17 cellular contexts compared by ENCODE assay signal in genomic region chr6:8181162-8181909, GRCh38.
DNase-seq lines count a peak whose midpoint lies in the region; ATAC-seq and TF ChIP-seq lines count a peak whose summit lies in the region.
"Had no signal": no experiment of that assay in that cellular context is flagged by ENCODE, and none has a peak within 500 bp of the region (broad histone marks: within the 10 kb centered on the region; RNA-seq: fewer than 3 reads in every experiment).

No MANE protein-coding gene starts in this region.

- H3K79me2 ChIP-seq in GM23338 (replicated peaks; ENCODE audit: insufficient read depth) (no peaks in the 10 kb centered on the region), osteoblast (ENCODE audit: insufficient read depth, low read length) (no peaks in the 10 kb centered on the region)

- no peak for ATAC-seq in GM23338
- no peak for ATAC-seq in activated CD8-positive, alpha-beta memory T cell treated with anti-CD3 and anti-CD28 coated beads, Interleukin-2, amount 10 ng/mL, durations not matched to agents 7 days and 5 days
- no peak for ATAC-seq in activated T-cell treated with anti-CD3 and anti-CD28 coated beads, Interleukin-2, amount 50 U/mL, for 4 hours
- ATAC-seq: mucosa of descending colon had no signal

- no peaks in the 10 kb centered on the region for H3K9me3 Mint-ChIP-seq in GM23338
- no peaks in the 10 kb centered on the region for H3K9me3 Mint-ChIP-seq in activated CD8-positive, alpha-beta memory T cell treated with anti-CD3 and anti-CD28 coated beads, Interleukin-2, amount 10 ng/mL, durations not matched to agents 7 days and 5 days (ENCODE audit: low read depth)
- no peaks in the 10 kb centered on the region for H3K9me3 Mint-ChIP-seq in activated T-cell treated with anti-CD3 and anti-CD28 coated beads, Interleukin-2, amount 50 U/mL, for 4 hours
- H3K9me3 Mint-ChIP-seq: activated naive CD4-positive, alpha-beta T cell treated with anti-CD3 and anti-CD28 coated beads for 36 hours; stimulated activated naive CD8-positive, alpha-beta T cell treated with anti-CD3 and anti-CD28 coated beads, Interleukin-15, Interleukin-2, amounts not matched to agents 100 ng/mL and 50 ng/mL, for 24 hours had no signal

- H3K4me1 Mint-ChIP-seq in GM23338 = peaks cover 34% of the 10 kb centered on the region
- no peaks in the 10 kb centered on the region for H3K4me1 Mint-ChIP-seq in activated CD8-positive, alpha-beta memory T cell treated with anti-CD3 and anti-CD28 coated beads, Interleukin-2, amount 10 ng/mL, durations not matched to agents 7 days and 5 days
- no peaks in the 10 kb centered on the region for H3K4me1 Mint-ChIP-seq in activated T-cell treated with anti-CD3 and anti-CD28 coated beads, Interleukin-2, amount 50 U/mL, for 4 hours (ENCODE audit: low read depth)

- H3K4me3 ChIP-seq in GM23338 (peak overlapping the region; percentile 36; the same call in 1 of the 2 replicates), ectodermal cell (ENCODE audit: insufficient read depth, low read depth, low read length) (no peak overlapping the region), osteoblast (ENCODE audit: insufficient read depth, low read length) (no peak overlapping the region), lower leg skin (ENCODE audit: low read depth, poor library complexity, severe bottlenecking) (no peak overlapping the region)
- H3K4me3 ChIP-seq: esophagus muscularis mucosa, mucosa of descending colon had no signal

- H3K27me3 Mint-ChIP-seq in GM23338 (ENCODE audit: insufficient read depth, low read depth, poor library complexity) = peaks cover 4% of the 10 kb centered on the region
- peaks cover 9% of the 10 kb centered on the region for H3K27me3 Mint-ChIP-seq in activated CD8-positive, alpha-beta memory T cell treated with anti-CD3 and anti-CD28 coated beads, Interleukin-2, amount 10 ng/mL, durations not matched to agents 7 days and 5 days
- peaks cover 18% of the 10 kb centered on the region for H3K27me3 Mint-ChIP-seq in activated T-cell treated with anti-CD3 and anti-CD28 coated beads, Interleukin-2, amount 50 U/mL, for 4 hours (ENCODE audit: low read depth)

- TF ChIP-seq CTCF in GM23338 (conservative IDR thresholded peaks at IDR 0.05; ENCODE audit: low read depth in 2 of 2) (no peak), osteoblast (IDR thresholded peaks at IDR 0.05; ENCODE audit: extremely low read depth, low read depth, low read length) (no peak), lower leg skin (IDR thresholded peaks at IDR 0.05) (no peak)

- intact Hi-C loops in lower leg skin (cut with DNase I; ENCODE audit: low total_unique reads) = no loop called here

- no peak for TF ChIP-seq POLR2A in lower leg skin (IDR thresholded peaks at IDR 0.05)

- no peaks in the 10 kb centered on the region for H3K36me3 Mint-ChIP-seq in GM23338 (ENCODE audit: low read depth)
- no peaks in the 10 kb centered on the region for H3K36me3 Mint-ChIP-seq in activated CD8-positive, alpha-beta memory T cell treated with anti-CD3 and anti-CD28 coated beads, Interleukin-2, amount 10 ng/mL, durations not matched to agents 7 days and 5 days
- no peaks in the 10 kb centered on the region for H3K36me3 Mint-ChIP-seq in activated T-cell treated with anti-CD3 and anti-CD28 coated beads, Interleukin-2, amount 50 U/mL, for 4 hours (ENCODE audit: insufficient read depth)
- H3K36me3 Mint-ChIP-seq: brain had no signal

- no peak overlapping the region for H3K27ac Mint-ChIP-seq in GM23338
- no peak overlapping the region for H3K27ac Mint-ChIP-seq in activated CD8-positive, alpha-beta memory T cell treated with anti-CD3 and anti-CD28 coated beads, Interleukin-2, amount 10 ng/mL, durations not matched to agents 7 days and 5 days
- H3K27ac Mint-ChIP-seq: activated naive CD4-positive, alpha-beta T cell treated with anti-CD3 and anti-CD28 coated beads for 36 hours; stimulated activated naive CD8-positive, alpha-beta T cell treated with anti-CD3 and anti-CD28 coated beads, Interleukin-15, Interleukin-2, amounts not matched to agents 100 ng/mL and 50 ng/mL, for 24 hours had no signal

- peak overlapping the region; percentile 66 for H3K4me2 ChIP-seq in GM23338
- peak overlapping the region; percentile 59 for H3K4me2 ChIP-seq in osteoblast (ENCODE audit: insufficient read depth, low read length)

- H3K4me1 ChIP-seq in GM23338 (ENCODE audit: insufficient read depth) (peaks cover 4% of the 10 kb centered on the region; the same call in 1 of the 2 replicates), ectodermal cell (ENCODE audit: control insufficient read depth, insufficient read depth, low read length) (peaks cover 40% of the 10 kb centered on the region), osteoblast (ENCODE audit: insufficient read depth, low read length) (peaks cover 44% of the 10 kb centered on the region)

- no peaks in the 10 kb centered on the region for H3F3A ChIP-seq in GM23338 (replicated peaks; ENCODE audit: low read depth)

- H4K20me1 ChIP-seq in GM23338 (replicated peaks; ENCODE audit: insufficient read depth) (no peaks in the 10 kb centered on the region), osteoblast (ENCODE audit: insufficient read depth, low read length) (no peaks in the 10 kb centered on the region)

- DNase-seq in GM23338 (ENCODE audit: low spot score) = no peak
- peak; percentile 28 for DNase-seq in MV-4-11 (lab: John Stamatoyannopoulos, UW)
- no peak for DNase-seq in osteoblast (ENCODE audit: insufficient read length, low spot score, missing footprints)
- DNase-seq in activated CD8-positive, alpha-beta memory T cell treated with anti-CD3 and anti-CD28 coated beads, Interleukin-2, amount 10 ng/mL, durations not matched to agents 7 days and 5 days = no peak
- no peak for DNase-seq in substantia nigra (lab: John Stamatoyannopoulos, UW)
- no peak for DNase-seq in lower leg skin (ENCODE audit: low spot score in 2 of 2)
- no peak for DNase-seq in activated T-cell treated with anti-CD3 and anti-CD28 coated beads, Interleukin-2, amount 50 U/mL, for 4 hours
- DNase-seq: activated naive CD4-positive, alpha-beta T cell treated with anti-CD3 and anti-CD28 coated beads for 36 hours; dermis blood vessel endothelial cell; heart left ventricle; kidney; mucosa of descending colon; stimulated activated CD4-positive, alpha-beta T cell treated with anti-CD3 and anti-CD28 coated beads, Interleukin-12 subunit alpha, Interleukin-12 subunit beta, amount 100 ng/mL, for 4 hours had no signal

- H2AFZ ChIP-seq in GM23338 (peak overlapping the region; percentile 93; the same call in 1 of the 2 replicates), osteoblast (ENCODE audit: low read length) (peak overlapping the region; percentile 30)

- H3K9me2 ChIP-seq in GM23338 (ENCODE audit: insufficient read depth) = no peaks in the 10 kb centered on the region

- CTCF ChIA-PET in activated CD8-positive, alpha-beta memory T cell treated with anti-CD3 and anti-CD28 coated beads, Interleukin-2, amount 10 ng/mL, durations not matched to agents 7 days and 5 days (lab: Charles Lee) = no interaction called here

- 0 out of 2 replicates have a peak overlapping the region, but pooled peaks have one; percentile 35 for H3K27ac ChIP-seq in GM23338 (ENCODE audit: low read depth)
- peak overlapping the region; percentile 3 for H3K27ac ChIP-seq in ectodermal cell (ENCODE audit: insufficient read depth, low read depth, low read length, poor library complexity, severe bottlenecking)
- peak overlapping the region; percentile 64 for H3K27ac ChIP-seq in osteoblast (ENCODE audit: low read depth, low read length)
- H3K27ac ChIP-seq in substantia nigra (ENCODE audit: low read depth, low read length, poor library complexity, severe bottlenecking) = no peak overlapping the region
- H3K27ac ChIP-seq: esophagus muscularis mucosa, heart left ventricle had no signal

- no peaks in the 10 kb centered on the region for H3K36me3 ChIP-seq in GM23338 (ENCODE audit: insufficient read depth)
- H3K36me3 ChIP-seq in ectodermal cell (ENCODE audit: control insufficient read depth, insufficient read depth, low read length) = no peaks in the 10 kb centered on the region
- H3K36me3 ChIP-seq in osteoblast (ENCODE audit: insufficient read depth, low read length) = no peaks in the 10 kb centered on the region
- H3K36me3 ChIP-seq: esophagus muscularis mucosa, heart left ventricle had no signal

- H3K4me3 Mint-ChIP-seq in GM23338 = no peak overlapping the region; the same call in 2 of the 3 replicates
- no peak overlapping the region for H3K4me3 Mint-ChIP-seq in activated CD8-positive, alpha-beta memory T cell treated with anti-CD3 and anti-CD28 coated beads, Interleukin-2, amount 10 ng/mL, durations not matched to agents 7 days and 5 days
- H3K4me3 Mint-ChIP-seq in activated T-cell treated with anti-CD3 and anti-CD28 coated beads, Interleukin-2, amount 50 U/mL, for 4 hours = no peak overlapping the region
- H3K4me3 Mint-ChIP-seq: activated naive CD4-positive, alpha-beta T cell treated with anti-CD3 and anti-CD28 coated beads for 36 hours; stimulated activated naive CD8-positive, alpha-beta T cell treated with anti-CD3 and anti-CD28 coated beads, Interleukin-15, Interleukin-2, amounts not matched to agents 100 ng/mL and 50 ng/mL, for 24 hours had no signal

- H3K27me3 ChIP-seq in GM23338 (ENCODE audit: insufficient read depth) (no peaks in the 10 kb centered on the region), ectodermal cell (ENCODE audit: control insufficient read depth, insufficient read depth, low read length, poor library complexity, severe bottlenecking) (no peaks in the 10 kb centered on the region), osteoblast (ENCODE audit: insufficient read depth, low read length) (no peaks in the 10 kb centered on the region)

- WGBS in ectodermal cell, 2 experiments = 83 to 84% methylated on average over 3 of the region's 3 CpGs
- WGBS in lower leg skin, 2 donors = 71 to 77% methylated on average over 3 of the region's 3 CpGs

- H3K9me3 ChIP-seq in ectodermal cell (ENCODE audit: control insufficient read depth, low read length) (no peaks in the 10 kb centered on the region), osteoblast (ENCODE audit: low read depth, low read length) (no peaks in the 10 kb centered on the region)
- H3K9me3 ChIP-seq: esophagus muscularis mucosa, heart left ventricle, mucosa of descending colon had no signal
